25 cellular contexts compared by ENCODE assay signal in genomic region chr22:47159592-47159991, GRCh38.
DNase-seq lines count a peak whose midpoint lies in the region; ATAC-seq, FAIRE-seq and TF ChIP-seq lines count a peak whose summit lies in the region.
"Had no signal": no experiment of that assay in that cellular context is flagged by ENCODE, and none has a peak within 500 bp of the region (broad histone marks: within the 10 kb centered on the region; RNA-seq: fewer than 3 reads in every experiment).

No MANE protein-coding gene starts in this region.

- no peak overlapping the region for H2BK120ac ChIP-seq in H1 (replicated peaks; ENCODE audit: low read depth, low read length)

- intact Hi-C loops in HepG2 (cut with micrococcal nuclease; ENCODE audit: unreplicated experiment): no loop called here
- intact Hi-C loops in right lobe of liver (cut with DNase I): no loop called here
- intact Hi-C loops in naive thymus-derived CD4-positive, alpha-beta T cell (cut with micrococcal nuclease): no loop called here
- intact Hi-C loops in spleen (cut with DNase I; ENCODE audit: low total_unique reads): no loop called here

- H3K23me2 ChIP-seq in H1 (ENCODE audit: low read depth, low read length): peaks cover 10% of the 10 kb centered on the region; the same call in 1 of the 2 replicates

- TF ChIP-seq CTCF in HepG2 (CRISPR knock-in tag; IDR thresholded peaks at IDR 0.05) (no peak), right lobe of liver (IDR thresholded peaks at IDR 0.05) (no peak), H1 (IDR thresholded peaks at IDR 0.05; ENCODE audit: control extremely low read depth in 1 of 3, insufficient read depth in 1 of 3, low read depth in 1 of 3, low read length in 3 of 3) (no peak), spleen (IDR thresholded peaks at IDR 0.05 in 8 of 11, conservative IDR thresholded peaks at IDR 0.05 in 3 of 11) (no peak), type B pancreatic cell (conservative IDR thresholded peaks at IDR 0.05) (no peak)

- H2BK15ac ChIP-seq in H1 (ENCODE audit: low read length): no peak overlapping the region

- WGBS in HepG2 (ENCODE audit: low lambda C conversion rate): 99% methylated on average over 4 of the region's 4 CpGs
- 92% methylated on average over 4 of the region's 4 CpGs for WGBS in right lobe of liver (ENCODE audit: insufficient coverage, low coverage, low lambda C conversion rate, missing lambda C conversion rate)
- 86% methylated on average over 4 of the region's 4 CpGs; no CpG with 5 or more reads in 1 of the 2 experiments for WGBS in H1 (ENCODE audit: extremely low coverage in 1 of 2, insufficient coverage in 1 of 2, insufficient read length in 1 of 2, insufficient replicate concordance in 2 of 2, low coverage in 1 of 2, low lambda C conversion rate in 2 of 2, missing lambda C conversion rate in 1 of 2), 2 experiments
- 95 to 97% (median 96%) methylated on average over 4 of the region's 4 CpGs for WGBS in spleen, 5 donors

- peaks cover 5 to 9% of the 10 kb centered on the region in 2 experiments; a peak in 4 of 5 replicates for H3K36me3 ChIP-seq in HepG2 (replicated peaks in 1 of 2; ENCODE audit: control insufficient read depth in 1 of 2, insufficient read depth in 2 of 2, low read length in 2 of 2)
- no peaks in the 10 kb centered on the region for H3K36me3 ChIP-seq in right lobe of liver
- peaks cover 0 to 11% (median 3%) of the 10 kb centered on the region in 4 experiments; a peak in 2 of 8 replicates for H3K36me3 ChIP-seq in H1 (ENCODE audit: control insufficient read depth in 2 of 4, insufficient read depth in 4 of 4, low read length in 3 of 4)
- peaks cover 0 to 26% (median 0%) of the 10 kb centered on the region in 3 experiments for H3K36me3 ChIP-seq in naive thymus-derived CD4-positive, alpha-beta T cell (ENCODE audit: control insufficient read depth in 2 of 3, insufficient read depth in 3 of 3, low read length in 3 of 3)
- H3K36me3 ChIP-seq in spleen: peaks cover 0 to 78% (median 7%) of the 10 kb centered on the region in 6 donors
- H3K36me3 ChIP-seq: BE2C had no signal

- no peak overlapping the region for H3K14ac ChIP-seq in H1 (ENCODE audit: insufficient read length)

- H3K18ac ChIP-seq in H1 (ENCODE audit: extremely low read depth, low read length): no peak overlapping the region

- H3K79me2 ChIP-seq in HepG2 (ENCODE audit: insufficient read depth, low read length): no peaks in the 10 kb centered on the region
- peaks cover 0 to 5% of the 10 kb centered on the region in 2 experiments; a peak in 1 of 4 replicates for H3K79me2 ChIP-seq in H1 (ENCODE audit: control insufficient read depth in 1 of 2, insufficient read depth in 2 of 2, low read length in 2 of 2)

- H3K27me3 Mint-ChIP-seq in naive thymus-derived CD4-positive, alpha-beta T cell: no peaks in the 10 kb centered on the region
- H3K27me3 Mint-ChIP-seq in type B pancreatic cell: no peaks in the 10 kb centered on the region
- H3K27me3 Mint-ChIP-seq: CD4-positive, alpha-beta T cell had no signal

- no peak overlapping the region for H3K56ac ChIP-seq in H1 (replicated peaks; ENCODE audit: insufficient read length, low read depth, low read length)

- no peak overlapping the region for H3K9ac ChIP-seq in HepG2 (ENCODE audit: insufficient read depth, low read depth, low read length)
- no peak overlapping the region for H3K9ac ChIP-seq in H1 (replicated peaks in 1 of 4; ENCODE audit: extremely low read depth in 1 of 4, low read depth in 3 of 4, low read length in 3 of 4)
- H3K9ac ChIP-seq: BLaER1 treated with 17β-estradiol and CSF1 and Interleukin-3, amounts not matched to agents 10 nM and 100 nM had no signal

- in situ Hi-C loops in HepG2 (cut with HindIII; ENCODE audit: extremely low pct_ligation_motif_present, low pct_unique_long_range_greater_than_20kb): no loop called here
- in situ Hi-C loops in G401 (cut with HindIII; ENCODE audit: low sequenced_read_pairs): no loop called here

- H4K91ac ChIP-seq in H1 (replicated peaks; ENCODE audit: insufficient read length, low read length): peak overlapping the region; percentile 34

- H3K4me3 ChIP-seq in HepG2 (replicated peaks in 1 of 3; ENCODE audit: insufficient read depth in 1 of 3, low read depth in 2 of 3, low read length in 3 of 3) (no peak overlapping the region), right lobe of liver (no peak overlapping the region), H1 (ENCODE audit: extremely low read depth in 1 of 4, insufficient read depth in 2 of 4, low read depth in 3 of 4, low read length in 4 of 4) (no peak overlapping the region), spleen (no peak overlapping the region)
- H3K4me3 ChIP-seq in naive thymus-derived CD4-positive, alpha-beta T cell (ENCODE audit: low read length): no peak overlapping the region
- H3K4me3 ChIP-seq: BLaER1 treated with 17β-estradiol and CSF1 and Interleukin-3, amounts not matched to agents 10 nM and 100 nM; GM23338 had no signal

- peak overlapping the region; percentile 96; the same call in 1 of the 2 replicates for H2AK5ac ChIP-seq in H1 (ENCODE audit: low read depth, low read length)

- H3K4ac ChIP-seq in H1 (replicated peaks; ENCODE audit: insufficient read length, low read depth, low read length): peak overlapping the region; percentile 57

- H3K27me3 ChIP-seq in HepG2 (ENCODE audit: control insufficient read depth in 1 of 2, insufficient read depth in 2 of 2, low read length in 2 of 2) (no peaks in the 10 kb centered on the region), right lobe of liver (no peaks in the 10 kb centered on the region), H1 (replicated peaks in 1 of 4; ENCODE audit: control insufficient read depth in 3 of 4, extremely low read depth in 1 of 4, insufficient read depth in 3 of 4, low read length in 3 of 4) (no peaks in the 10 kb centered on the region), spleen (replicated peaks in 1 of 7) (no peaks in the 10 kb centered on the region)
- H3K27me3 ChIP-seq in naive thymus-derived CD4-positive, alpha-beta T cell (ENCODE audit: control insufficient read depth in 2 of 2, insufficient read depth in 2 of 2, low read length in 2 of 2): no peaks in the 10 kb centered on the region
- H3K27me3 ChIP-seq: BE2C had no signal

- H2BK12ac ChIP-seq in H1 (ENCODE audit: low read depth, low read length): peak overlapping the region; percentile 90; the same call in 1 of the 2 replicates

- TF ChIP-seq RAD21 in HepG2 (CRISPR knock-in tag; IDR thresholded peaks at IDR 0.05): no peak
- TF ChIP-seq RAD21 in H1 (IDR thresholded peaks at IDR 0.05 in 1 of 2, conservative IDR thresholded peaks at IDR 0.05 in 1 of 2; ENCODE audit: low read depth in 2 of 2, low read length in 2 of 2): no peak

- POLR2A ChIA-PET in HepG2 (lab: Yijun Ruan, JAX) (no interaction called here), H1 (lab: Charles Lee; ENCODE audit: partially characterized antibody) (no interaction called here)
- POLR2A ChIA-PET in naive thymus-derived CD4-positive, alpha-beta T cell (lab: Charles Lee): no interaction called here

- no peak overlapping the region for H3K27ac Mint-ChIP-seq in naive thymus-derived CD4-positive, alpha-beta T cell
- no peak overlapping the region for H3K27ac Mint-ChIP-seq in type B pancreatic cell
- H3K27ac Mint-ChIP-seq: CD14-positive monocyte; CD4-positive, alpha-beta T cell; CD8-positive, alpha-beta memory T cell; GM23338 had no signal

- CTCF ChIA-PET in HepG2 (lab: Yijun Ruan, JAX; ENCODE audit: low intra/inter-chr PET ratio, low total read pairs): no interaction called here
- CTCF ChIA-PET in H1 (lab: Charles Lee; ENCODE audit: partially characterized antibody): no interaction called here
- CTCF ChIA-PET in naive thymus-derived CD4-positive, alpha-beta T cell (lab: Charles Lee): no interaction called here

- H2BK20ac ChIP-seq in H1 (ENCODE audit: low read length): no peak overlapping the region

- H3K4me1 ChIP-seq in HepG2 (ENCODE audit: insufficient read depth, low read length) (peaks cover 22% of the 10 kb centered on the region), right lobe of liver (no peaks in the 10 kb centered on the region), H1 (replicated peaks in 1 of 4; ENCODE audit: control insufficient read depth in 3 of 4, insufficient read depth in 4 of 4, low read length in 3 of 4) (no peaks in the 10 kb centered on the region; a peak in 1 of 7 replicates), spleen (peaks cover 0 to 20% (median 5%) of the 10 kb centered on the region in 6 donors)
- H3K4me1 ChIP-seq in naive thymus-derived CD4-positive, alpha-beta T cell (ENCODE audit: control insufficient read depth in 2 of 2, insufficient read depth in 2 of 2, low read length in 2 of 2): no peaks in the 10 kb centered on the region
- H3K4me1 ChIP-seq: BE2C had no signal

- H3K27ac ChIP-seq in HepG2 (ENCODE audit: extremely low read length, insufficient read depth, low read length) (no peak overlapping the region), right lobe of liver (no peak overlapping the region), H1 (ENCODE audit: low read depth, low read length) (no peak overlapping the region), spleen (no peak overlapping the region)
- no peak overlapping the region for H3K27ac ChIP-seq in naive thymus-derived CD4-positive, alpha-beta T cell (ENCODE audit: low read depth, low read length)
- H3K27ac ChIP-seq: 22Rv1; BLaER1 treated with 17β-estradiol and CSF1 and Interleukin-3, amounts not matched to agents 10 nM and 100 nM had no signal

- H2AFZ ChIP-seq in HepG2 (ENCODE audit: low read length) (no peak overlapping the region), H1 (ENCODE audit: low read length) (no peak overlapping the region)
- H2AFZ ChIP-seq: GM23338 had no signal

- TF ChIP-seq POLR2A in HepG2 (IDR thresholded peaks at IDR 0.05; ENCODE audit: insufficient read depth in 1 of 2, low read depth in 2 of 2, low read length in 2 of 2) (no peak), right lobe of liver (IDR thresholded peaks at IDR 0.05) (no peak), H1 (IDR thresholded peaks at IDR 0.05; ENCODE audit: control extremely low read depth in 1 of 2, low read depth in 2 of 2, low read length in 2 of 2) (no peak), spleen (IDR thresholded peaks at IDR 0.05) (no peak)

- ATAC-seq in HepG2 (no peak), right lobe of liver (no peak)
- ATAC-seq in naive thymus-derived CD4-positive, alpha-beta T cell: peak; percentile 14
- ATAC-seq: GM23338 had no signal

- FAIRE-seq in HepG2 (lab: Jason Lieb, UNC): no peak
- FAIRE-seq in H1 (lab: Jason Lieb, UNC): no peak
- FAIRE-seq: A204.1, D721Med, GM19239, H54 had no signal

- no peaks in the 10 kb centered on the region for H4K20me1 ChIP-seq in HepG2 (ENCODE audit: insufficient read depth, low read length)
- peaks cover 3 to 12% of the 10 kb centered on the region in 2 experiments for H4K20me1 ChIP-seq in H1 (replicated peaks in 1 of 2; ENCODE audit: control insufficient read depth in 1 of 2, insufficient read depth in 2 of 2, low read length in 2 of 2)

- H3K4me2 ChIP-seq in HepG2 (ENCODE audit: low read depth, low read length): no peak overlapping the region
- H3K4me2 ChIP-seq in H1 (ENCODE audit: insufficient read depth in 1 of 2, low read depth in 2 of 2, low read length in 2 of 2): no peak overlapping the region
- H3K4me2 ChIP-seq: GM23338 had no signal

- H4K5ac ChIP-seq in H1 (ENCODE audit: insufficient read length, low read depth, low read length): no peak overlapping the region

- H3K9me3 Mint-ChIP-seq in naive thymus-derived CD4-positive, alpha-beta T cell: no peaks in the 10 kb centered on the region
- H3K9me3 Mint-ChIP-seq in type B pancreatic cell: no peaks in the 10 kb centered on the region
- H3K9me3 Mint-ChIP-seq: CD14-positive monocyte; CD4-positive, alpha-beta T cell; CD8-positive, alpha-beta memory T cell; GM23338 had no signal

- H3K36me3 Mint-ChIP-seq in naive thymus-derived CD4-positive, alpha-beta T cell: peaks cover 0 to 24% (median 1%) of the 10 kb centered on the region in 5 donors
- H3K36me3 Mint-ChIP-seq in type B pancreatic cell: no peaks in the 10 kb centered on the region

- no peaks in the 10 kb centered on the region for H3K9me3 ChIP-seq in HepG2 (ENCODE audit: low read length)
- H3K9me3 ChIP-seq in right lobe of liver: no peaks in the 10 kb centered on the region
- no peaks in the 10 kb centered on the region for H3K9me3 ChIP-seq in H1 (ENCODE audit: insufficient read depth in 2 of 2, low read depth in 1 of 2, low read length in 1 of 2)
- H3K9me3 ChIP-seq in naive thymus-derived CD4-positive, alpha-beta T cell (ENCODE audit: control insufficient read depth in 2 of 3, low read length in 3 of 3): no peaks in the 10 kb centered on the region
- H3K9me3 ChIP-seq in spleen: no peaks in the 10 kb centered on the region
- H3K9me3 ChIP-seq: BE2C; BLaER1 treated with 17β-estradiol and CSF1 and Interleukin-3, amounts not matched to agents 10 nM and 100 nM had no signal

- H3K23ac ChIP-seq in H1 (ENCODE audit: insufficient read length): no peak overlapping the region

- peaks cover 3% of the 10 kb centered on the region for H3K79me1 ChIP-seq in H1 (ENCODE audit: low read depth, low read length)

- no peak for TF ChIP-seq EP300 in HepG2 (IDR thresholded peaks at IDR 0.05; ENCODE audit: low read depth in 2 of 2, low read length in 2 of 2)
- TF ChIP-seq EP300 in HepG2 (CRISPR knock-in tag; IDR thresholded peaks at IDR 0.05; ENCODE audit: borderline replicate concordance): no peak
- TF ChIP-seq EP300 in H1 (IDR thresholded peaks at IDR 0.05; ENCODE audit: borderline replicate concordance in 1 of 2, low read depth in 2 of 2, low read length in 2 of 2): no peak

- no peak overlapping the region; the same call in 1 of the 2 replicates for H4K8ac ChIP-seq in H1 (ENCODE audit: extremely low read depth, insufficient read depth, low read length)

- no peak overlapping the region for H3K4me3 Mint-ChIP-seq in naive thymus-derived CD4-positive, alpha-beta T cell
- H3K4me3 Mint-ChIP-seq in type B pancreatic cell: no peak overlapping the region
- H3K4me3 Mint-ChIP-seq: CD14-positive monocyte; CD4-positive, alpha-beta T cell; CD8-positive, alpha-beta memory T cell; GM23338 had no signal

- peak overlapping the region; percentile 77; the same call in 1 of the 2 replicates for H2BK5ac ChIP-seq in H1 (ENCODE audit: low read depth, low read length)

- peaks cover 0 to under 1% (median 0%) of the 10 kb centered on the region in 7 donors for H3K4me1 Mint-ChIP-seq in naive thymus-derived CD4-positive, alpha-beta T cell
- H3K4me1 Mint-ChIP-seq in type B pancreatic cell (ENCODE audit: unreplicated experiment): peaks cover 4% of the 10 kb centered on the region
- H3K4me1 Mint-ChIP-seq: CD14-positive monocyte had no signal

- no TSS peak for BruUV-seq in HepG2 (replicated peaks; lab: Mats Ljungman, UMichigan)

- no peak for DNase-seq in HepG2 (ENCODE audit: low spot score)
- no peak for DNase-seq in right lobe of liver
- no peak for DNase-seq in H1 (ENCODE audit: low read depth in 1 of 2, low spot score in 2 of 2)
- DNase-seq in naive thymus-derived CD4-positive, alpha-beta T cell: no peak
- peak; percentile 8 for DNase-seq in spleen
- no peak for DNase-seq in G401 (ENCODE audit: low spot score)
- DNase-seq in NCI-H146 treated with DMSO at 0.1 percent for 48 hours (lab: John Stamatoyannopoulos, UW; ENCODE audit: unreplicated experiment): no peak
- DNase-seq in type B pancreatic cell (ENCODE audit: extremely low spot score, unreplicated experiment): no peak
- DNase-seq: AML-193; BE2C; CD4-positive, alpha-beta T cell; CD8-positive, alpha-beta memory T cell; DMS 273 treated with DMSO at 0.1 percent for 48 hours; DMS79; EL; GF-D8; HCEC 1CT had no signal
